Comparison of ENCODE assay signal across 27 cellular contexts in the genomic region with DNA sequence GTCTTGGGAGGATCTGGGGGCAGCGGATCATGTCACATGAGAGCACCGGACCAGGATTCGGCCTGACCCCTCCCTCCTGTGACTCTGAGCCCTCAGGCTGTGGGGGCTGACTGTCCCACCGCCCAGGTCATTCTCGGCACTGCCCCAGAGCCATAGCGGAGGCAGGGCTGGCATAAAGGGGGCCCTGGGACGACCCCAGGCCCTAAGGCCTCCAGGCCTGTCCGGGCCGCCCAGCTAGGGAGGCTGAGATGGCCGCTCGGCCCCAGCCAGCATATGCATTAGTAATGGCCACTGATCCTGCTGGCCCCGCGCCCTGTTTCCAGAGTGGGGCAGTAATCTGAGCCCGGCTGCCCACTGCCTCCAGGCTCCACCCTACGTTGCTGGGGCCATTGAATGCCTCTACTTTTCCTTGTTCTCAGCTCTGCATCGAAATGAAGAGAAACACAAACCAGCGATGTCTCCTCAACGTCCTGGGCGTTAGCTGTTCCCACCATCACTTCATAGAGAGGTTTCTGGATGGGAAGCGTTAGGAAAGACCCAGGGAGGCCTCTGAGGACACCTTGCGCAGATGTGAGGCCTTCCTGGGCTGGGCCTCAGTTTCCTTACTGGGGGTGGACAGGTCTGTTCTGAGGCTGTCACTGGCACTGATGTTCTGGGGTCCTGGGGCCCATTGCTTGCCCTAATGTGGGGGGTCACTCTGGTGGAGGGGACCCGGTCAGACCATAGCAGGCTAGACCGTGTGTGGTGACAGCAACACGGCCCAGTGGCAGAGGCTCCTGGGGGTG.
"Had no signal": no experiment of that assay in that cellular context is flagged by ENCODE, and none has a peak within 500 bp of the region (broad histone marks: within the 10 kb centered on the region; RNA-seq: fewer than 3 reads in every experiment).

No MANE protein-coding gene starts in this region.

- H3K4me3 ChIP-seq: adrenal gland, colonic mucosa, dorsolateral prefrontal cortex, esophagus squamous epithelium, gastrocnemius medialis, lower lobe of right lung, mucosa of descending colon, testis, uterus had no signal

- H3K9me3 ChIP-seq: adrenal gland, colonic mucosa, esophagus squamous epithelium, gastrocnemius medialis, lower lobe of right lung, mucosa of descending colon, testis, uterus had no signal

- DNase-seq: activated B cell treated with CpG ODN at 0.5 μM for 24 hours; activated CD4-positive, alpha-beta T cell treated with anti-CD3 and anti-CD28 coated beads for 36 hours; activated CD4-positive, alpha-beta T cell treated with anti-CD3 and anti-CD28 coated beads, Interleukin-2, amount 50 U/mL, for 4 hours; activated CD8-positive, alpha-beta memory T cell treated with anti-CD3 and anti-CD28 coated beads for 24 hours; activated CD8-positive, alpha-beta memory T cell treated with anti-CD3 and anti-CD28 coated beads, Interleukin-2, amount 50 U/mL, for 4 hours; activated T-cell treated with anti-CD3 and anti-CD28 coated beads, Interleukin-2, amount 50 U/mL, for 24 hours; adrenal gland; central memory CD4-positive, alpha-beta T cell; colonic mucosa; dorsolateral prefrontal cortex; effector memory CD8-positive, alpha-beta T cell; esophagus squamous epithelium; gastrocnemius medialis; hypothalamus; left colon; lower lobe of right lung; mesendoderm; mucosa of descending colon; naive B cell; retina; stimulated activated CD4-positive, alpha-beta T cell treated with anti-CD3 and anti-CD28 coated beads, Interleukin-4, amount 100 ng/mL, for 1 hour; stimulated activated naive CD4-positive, alpha-beta T cell; T1000; trophoblast cell; uterus had no signal

- H3K4me1 ChIP-seq: adrenal gland, colonic mucosa, esophagus squamous epithelium, lower lobe of right lung, testis, uterus had no signal

- ATAC-seq: activated CD4-positive, alpha-beta T cell treated with anti-CD3 and anti-CD28 coated beads for 36 hours; activated T-helper 17 cell treated with anti-CD3 and anti-CD28 coated beads, Interleukin-2, amount 50 U/mL, for 72 hours; effector memory CD8-positive, alpha-beta T cell; gastrocnemius medialis had no signal

- H3K36me3 ChIP-seq: adrenal gland, colonic mucosa, esophagus squamous epithelium, gastrocnemius medialis, lower lobe of right lung, uterus had no signal

- H3K27ac ChIP-seq: adrenal gland, colonic mucosa, dorsolateral prefrontal cortex, esophagus squamous epithelium, gastrocnemius medialis, lower lobe of right lung, testis, uterus had no signal

- H3K27me3 ChIP-seq: adrenal gland, colonic mucosa, gastrocnemius medialis, testis, uterus had no signal
